In genomic region chr15:77910030-77910911, GRCh38 we compare ENCODE assay signal across 8 cellular contexts.
DNase-seq lines count a peak whose midpoint lies in the region; ATAC-seq and TF ChIP-seq lines count a peak whose summit lies in the region.
"Not testable (repeated sequence)": the region's sequence is repeated elsewhere in the genome, so short reads cannot be mapped to it uniquely, and the experiment has no call there.

No MANE protein-coding gene starts in this region.

- H3K9me3 ChIP-seq in CD4-positive, alpha-beta T cell (ENCODE audit: control insufficient read depth, low read length); cardiac muscle cell (ENCODE audit: low read depth): not testable (repeated sequence)

- ATAC-seq in CD4-positive, alpha-beta T cell (ENCODE audit: poor library complexity) = peak; percentile 90
- peak; percentile 47 for ATAC-seq in HG03342 (IDR thresholded peaks at IDR 0.05; ENCODE audit: unreplicated experiment)
- ATAC-seq in activated B cell treated with CpG ODN at 0.5 μM for 24 hours (ENCODE audit: low read depth) = peak; percentile 74

- intact Hi-C loops in CD4-positive, alpha-beta T cell (cut with DNase I, micrococcal nuclease) = loop anchor here (2.0 to 5.0 kb wide), 3 partner anchors 331 to 842 kb away; no protein-coding TSS in a partner anchor
- intact Hi-C loops in activated B cell treated with CpG ODN at 0.5 μM for 24 hours (cut with micrococcal nuclease) = loop anchor here (1.0 kb wide), 1 partner anchor 799 kb away; no protein-coding TSS in a partner anchor

- peak; percentile 53 to 76 (median 62) for DNase-seq in CD4-positive, alpha-beta T cell
- peak; percentile 68 for DNase-seq in NCI-H526 treated with DMSO at 0.1 percent for 48 hours (lab: John Stamatoyannopoulos, UW)
- DNase-seq in activated B cell treated with CpG ODN at 0.5 μM for 24 hours = peak; percentile 43
- DNase-seq in astrocyte of the cerebellum (ENCODE audit: low read depth) = peak; percentile 37
- peak; percentile 84 for DNase-seq in cardiac muscle cell (ENCODE audit: low read depth in 1 of 2, low spot score in 1 of 2)
- DNase-seq in nephron progenitor cell = peak; percentile 79
- DNase-seq in stimulated activated CD8-positive, alpha-beta memory T cell treated with anti-CD3 and anti-CD28 coated beads, Interleukin-15, amount 100 ng/mL, for 48 hours (ENCODE audit: low read depth in 2 of 2) = peak; percentile 67 to 69

- H3K4me3 ChIP-seq in astrocyte of the cerebellum (ENCODE audit: low read depth, low read length) = peak overlapping the region; percentile 25
- peak overlapping the region; percentile 35 for H3K4me3 ChIP-seq in cardiac muscle cell

- H3K27me3 ChIP-seq in CD4-positive, alpha-beta T cell (ENCODE audit: control insufficient read depth, insufficient read depth, low read length); cardiac muscle cell: not testable (repeated sequence)

- CTCF ChIA-PET in CD4-positive, alpha-beta T cell (lab: Charles Lee) = interaction anchor here (0.8 to 1.8 kb wide), 6 partner anchors 49 to 827 kb away, joined by 3 to 16 read pairs (median 4); partner anchors contain the start of gene CIB2
- CTCF ChIA-PET in activated B cell treated with CpG ODN at 0.5 μM for 24 hours (lab: Charles Lee) = interaction anchor here (0.7 to 1.5 kb wide), 7 partner anchors 18 to 356 kb away, joined by 3 to 6 read pairs (median 3); no protein-coding TSS in a partner anchor

- peak overlapping the region; percentile 82 for H3K4me3 Mint-ChIP-seq in CD4-positive, alpha-beta T cell
- H3K4me3 Mint-ChIP-seq in activated B cell treated with CpG ODN at 0.5 μM for 24 hours = peak overlapping the region; percentile 79
- H3K4me3 Mint-ChIP-seq in nephron progenitor cell = peak overlapping the region; percentile 83

- H3K4me1 ChIP-seq in cardiac muscle cell (ENCODE audit: low read depth) = not testable (repeated sequence)

- peaks cover 12% of the 10 kb centered on the region for H3K27me3 Mint-ChIP-seq in CD4-positive, alpha-beta T cell
- not testable (repeated sequence) for H3K27me3 Mint-ChIP-seq in activated B cell treated with CpG ODN at 0.5 μM for 24 hours
- peaks cover 12% of the 10 kb centered on the region for H3K27me3 Mint-ChIP-seq in nephron progenitor cell (ENCODE audit: low read depth, poor library complexity)

- POLR2A ChIA-PET in CD4-positive, alpha-beta T cell (lab: Charles Lee); activated B cell treated with CpG ODN at 0.5 μM for 24 hours (lab: Charles Lee): not testable (repeated sequence)

- H3K36me3 ChIP-seq in cardiac muscle cell = not testable (repeated sequence)

- not testable (repeated sequence) for H3K27ac ChIP-seq in CD4-positive, alpha-beta T cell (ENCODE audit: low read depth, low read length); cardiac muscle cell

- in situ Hi-C loops in astrocyte of the cerebellum (cut with HindIII; ENCODE audit: low sequenced_read_pairs) = not testable (repeated sequence)

- TF ChIP-seq CTCF in CD4-positive, alpha-beta T cell (IDR thresholded peaks at IDR 0.05) = peak; percentile 88
- TF ChIP-seq CTCF in activated B cell treated with CpG ODN at 0.5 μM for 24 hours (IDR thresholded peaks at IDR 0.05) = not testable (repeated sequence)
- TF ChIP-seq CTCF in astrocyte of the cerebellum (IDR thresholded peaks at IDR 0.05; ENCODE audit: low read depth, low read length, missing control alignments) = peak; percentile 64
- TF ChIP-seq CTCF in cardiac muscle cell (IDR thresholded peaks at IDR 0.05; ENCODE audit: low read depth, low read length) = peak; percentile 76
- TF ChIP-seq CTCF in nephron progenitor cell (IDR thresholded peaks at IDR 0.05) = peak; percentile 56

- not testable (repeated sequence) for H3K4me1 Mint-ChIP-seq in CD4-positive, alpha-beta T cell (ENCODE audit: low read depth); activated B cell treated with CpG ODN at 0.5 μM for 24 hours
- H3K4me1 Mint-ChIP-seq in nephron progenitor cell = peaks cover 22% of the 10 kb centered on the region

- H3K27ac Mint-ChIP-seq in CD4-positive, alpha-beta T cell; activated B cell treated with CpG ODN at 0.5 μM for 24 hours; nephron progenitor cell: not testable (repeated sequence)

- H3K9me3 Mint-ChIP-seq in CD4-positive, alpha-beta T cell; activated B cell treated with CpG ODN at 0.5 μM for 24 hours; nephron progenitor cell: not testable (repeated sequence)

- not testable (repeated sequence) for H3K36me3 Mint-ChIP-seq in CD4-positive, alpha-beta T cell (ENCODE audit: low read depth); activated B cell treated with CpG ODN at 0.5 μM for 24 hours (ENCODE audit: low read depth); nephron progenitor cell (ENCODE audit: low read depth)
